Comparison of ENCODE assay signal across 8 cellular contexts in the genomic region with DNA sequence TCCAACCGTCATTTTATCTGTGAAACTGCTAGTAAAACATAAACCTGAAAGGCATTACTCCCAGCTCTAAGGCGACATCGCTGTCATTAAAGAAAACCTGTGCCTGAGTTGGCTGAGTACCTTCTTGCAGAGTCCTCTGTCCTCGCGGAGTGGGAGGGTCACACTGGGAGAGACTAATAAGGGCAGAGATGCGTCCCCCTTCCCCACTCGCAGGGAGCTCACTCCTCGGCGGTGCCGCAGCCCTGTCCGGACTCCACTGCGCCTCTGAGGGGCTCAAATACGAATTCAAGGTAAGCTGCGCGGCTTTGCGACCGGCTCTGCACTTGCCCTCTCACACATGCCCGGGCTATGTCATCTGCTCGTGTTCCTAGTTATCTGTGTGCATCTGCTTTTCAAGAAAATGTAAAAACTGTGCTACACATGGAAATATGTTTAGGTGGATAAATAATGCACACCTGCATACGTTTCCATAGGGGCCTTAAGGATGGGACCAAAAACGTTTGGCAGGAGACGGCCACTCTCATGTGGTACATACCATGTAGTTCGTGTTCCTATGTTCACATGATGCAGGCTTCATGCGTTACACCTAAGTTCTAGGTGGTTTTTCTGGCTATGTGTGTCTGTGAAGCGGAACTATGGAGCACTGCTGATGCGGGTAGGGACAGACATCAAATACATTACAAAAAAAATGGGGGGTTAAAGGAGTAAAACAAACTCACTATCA. TPM values are rescaled to one million over a fixed set of nuclear protein-coding genes. Genes with fewer than 3 reads are reported as not detected.
DNase-seq lines count a peak whose midpoint lies in the region; ATAC-seq and TF ChIP-seq lines count a peak whose summit lies in the region.

TSS of gene COL19A1 (plus strand) at position 206 of the 724 bp plus-strand sequence. CDS start 13,012 bp downstream, outside the sequence.

- H3K9me3 ChIP-seq in HUES48 (ENCODE audit: control insufficient read depth, insufficient read depth, low read length) (no peaks in the 10 kb centered on the region), endodermal cell (ENCODE audit: control insufficient read depth, low read length) (no peaks in the 10 kb centered on the region), muscle layer of colon (ENCODE audit: low read length) (no peaks in the 10 kb centered on the region)

- H3K9me3 Mint-ChIP-seq in endodermal cell: no peaks in the 10 kb centered on the region
- H3K9me3 Mint-ChIP-seq in type B pancreatic cell: no peaks in the 10 kb centered on the region

- H3K27ac ChIP-seq in HUES48 (ENCODE audit: low read depth, low read length): no peak within 1 kb of the TSS
- H3K27ac ChIP-seq in endodermal cell (ENCODE audit: low read depth, low read length): no peak within 1 kb of the TSS
- no peak within 1 kb of the TSS for H3K27ac ChIP-seq in muscle layer of colon (ENCODE audit: low read depth, low read length)

- H3K4me3 ChIP-seq in HUES48 (ENCODE audit: low read depth, low read length) (peak within 1 kb of the TSS; percentile 54), endodermal cell (ENCODE audit: low read length) (peak within 1 kb of the TSS; percentile 87), muscle layer of colon (ENCODE audit: low read depth in 1 of 2, low read length in 2 of 2) (peak within 1 kb of the TSS; percentile 62 to 68)

- H3K36me3 Mint-ChIP-seq in endodermal cell (ENCODE audit: low read depth) (no peaks in the 10 kb centered on the region), type B pancreatic cell (no peaks in the 10 kb centered on the region)

- peaks cover 49% of the 10 kb centered on the region for H3K27me3 Mint-ChIP-seq in endodermal cell (ENCODE audit: insufficient read depth)
- H3K27me3 Mint-ChIP-seq in type B pancreatic cell: peaks cover 69% of the 10 kb centered on the region

- peak; percentile 49 for ATAC-seq in GM21423 (IDR thresholded peaks at IDR 0.05; ENCODE audit: unreplicated experiment)

- no peaks in the 10 kb centered on the region for H3K36me3 ChIP-seq in HUES48 (ENCODE audit: control insufficient read depth, insufficient read depth, low read length)
- no peaks in the 10 kb centered on the region for H3K36me3 ChIP-seq in endodermal cell (ENCODE audit: control insufficient read depth, insufficient read depth, low read length)
- no peaks in the 10 kb centered on the region for H3K36me3 ChIP-seq in muscle layer of colon (ENCODE audit: insufficient read depth, low read length)

- H3K27me3 ChIP-seq in HUES48 (ENCODE audit: control insufficient read depth, insufficient read depth, low read length) (peaks cover 47% of the 10 kb centered on the region), endodermal cell (ENCODE audit: control insufficient read depth, insufficient read depth, low read length, poor library complexity, severe bottlenecking) (peaks cover 12% of the 10 kb centered on the region), muscle layer of colon (ENCODE audit: control insufficient read depth in 1 of 2, insufficient read depth in 2 of 2, low read length in 2 of 2) (peaks cover 0 to 6% of the 10 kb centered on the region in 2 donors)

- H3K4me1 ChIP-seq in HUES48 (ENCODE audit: control insufficient read depth, insufficient read depth, low read length) (peaks cover 20% of the 10 kb centered on the region; the same call in 1 of the 2 replicates), endodermal cell (ENCODE audit: control insufficient read depth, insufficient read depth, low read length) (peaks cover 4% of the 10 kb centered on the region), muscle layer of colon (ENCODE audit: insufficient read depth, low read length) (no peaks in the 10 kb centered on the region)

- TF ChIP-seq CTCF in endodermal cell (conservative IDR thresholded peaks at IDR 0.05): no peak
- no peak for TF ChIP-seq CTCF in type B pancreatic cell (conservative IDR thresholded peaks at IDR 0.05)

- in situ Hi-C loops in G401 (cut with HindIII; ENCODE audit: low sequenced_read_pairs): no loop called here

- WGBS in endodermal cell (ENCODE audit: insufficient coverage in 1 of 2, insufficient read length in 1 of 2), 2 experiments: 3 to 5% methylated on average over 15 to 26 of the region's 26 CpGs

- H3K4me3 Mint-ChIP-seq in endodermal cell (peak within 1 kb of the TSS; percentile 58), type B pancreatic cell (peak within 1 kb of the TSS; percentile 91)

- H3K9ac ChIP-seq in HUES48 (ENCODE audit: low read depth, low read length) (peak within 1 kb of the TSS; percentile 12; the same call in 1 of the 2 replicates), endodermal cell (ENCODE audit: extremely low read depth, low read length, poor library complexity, severe bottlenecking) (peak within 1 kb of the TSS; percentile 29), muscle layer of colon (ENCODE audit: low read length) (peak within 1 kb of the TSS; percentile 30)

- H3K4me1 Mint-ChIP-seq in endodermal cell (peaks cover 25% of the 10 kb centered on the region), type B pancreatic cell (ENCODE audit: unreplicated experiment) (peaks cover 14% of the 10 kb centered on the region)

- H3K27ac Mint-ChIP-seq in endodermal cell (no peak within 1 kb of the TSS), type B pancreatic cell (peak within 1 kb of the TSS; percentile 36)

- DNase-seq in G401 (ENCODE audit: low spot score): peak; percentile 78
- DNase-seq in activated CD4-positive, alpha-beta T cell treated with anti-CD3 and anti-CD28 coated beads for 48 hours: peak; percentile 31
- DNase-seq in endodermal cell: peak; percentile 82
- DNase-seq in type B pancreatic cell (ENCODE audit: extremely low spot score, unreplicated experiment): no peak
- DNase-seq in NCI-H2029 (lab: John Stamatoyannopoulos, UW): no peak

RNA-seq across cellular contexts. Expression of gene COL19A1, which starts in this region (rescaled TPM):
- total RNA-seq in G401 (2014; rRNA removed; shearing (Covaris generic)): not detected in 2 replicates
- total RNA-seq in endodermal cell (1 to 10 TPM; 1.4 to 1.5 TPM), type B pancreatic cell (ENCODE audit: low replicate concordance) (0.55 and 1.6 TPM in 2 replicates)
- polyA plus RNA-seq in endodermal cell (2013, experiment 1 of 2): 0.18 TPM
- 0.21 TPM for polyA plus RNA-seq in endodermal cell (2013, experiment 2 of 2)

Comparison
In these comparisons a context has a peak if more than half of its experiments do, and no peak if none do; other contexts are left out.
1. Peak in DNase-seq in G401; RNA of the gene not detected or under 1 TPM.
2. DNase-seq: peak in activated CD4-positive, alpha-beta T cell treated with anti-CD3 and anti-CD28 coated beads for 48 hours (single experiment) and endodermal cell (single experiment); none in type B pancreatic cell (single experiment) and NCI-H2029 (single experiment).
3. Peak in every context shown above with its lines, with median percentiles within 50 percentile points of each other: H3K4me3 ChIP-seq and H3K9ac ChIP-seq.